In genomic region chr3:149401215-149401925, GRCh38 we compare ENCODE assay signal across 10 cellular contexts. TPM values are rescaled to one million over a fixed set of nuclear protein-coding genes. Genes with fewer than 3 reads are reported as not detected.
DNase-seq lines count a peak whose midpoint lies in the region; ATAC-seq and TF ChIP-seq lines count a peak whose summit lies in the region.
"Had no signal": no experiment of that assay in that cellular context is flagged by ENCODE, and none has a peak within 500 bp of the region (broad histone marks: within the 10 kb centered on the region; RNA-seq: fewer than 3 reads in every experiment).

No MANE protein-coding gene starts in this region.

- H3F3A ChIP-seq in Loucy (ENCODE audit: low read depth), result no peaks in the 10 kb centered on the region

- TF ChIP-seq POLR2A in body of pancreas (IDR thresholded peaks at IDR 0.05), result peak in 1 of 3 donors; percentile 16

- H3K27ac ChIP-seq in 22Rv1, result peak overlapping the region; percentile 96
- peak overlapping the region; percentile 85 to 97 (median 92) for H3K27ac ChIP-seq in body of pancreas

- no peak overlapping the region for H3K9ac ChIP-seq in Loucy (ENCODE audit: low read depth, low read length, poor library complexity, severe bottlenecking)

- no peaks in the 10 kb centered on the region for H3K79me2 ChIP-seq in Loucy (ENCODE audit: insufficient read depth, low read length)

- DNase-seq in body of pancreas (peak; percentile 87 to 94 (median 91)), left lobe of liver (ENCODE audit: low spot score) (no peak), head of caudate nucleus (no peak), NCI-H187 (lab: John Stamatoyannopoulos, UW) (no peak)
- DNase-seq: activated naive CD4-positive, alpha-beta T cell treated with anti-CD3 and anti-CD28 coated beads, Interleukin-2, amount 10 ng/mL, durations not matched to agents 7 days and 5 days had no signal

- no peaks in the 10 kb centered on the region for H3K36me3 ChIP-seq in Loucy (ENCODE audit: insufficient read depth, low read length)
- H3K36me3 ChIP-seq in body of pancreas (replicated peaks in 1 of 2; ENCODE audit: insufficient read depth in 1 of 2, low read depth in 2 of 2), result no peaks in the 10 kb centered on the region

- WGBS in body of pancreas, 2 donors, result 19 to 25% methylated on average over 3 of the region's 3 CpGs

- H3K9me3 ChIP-seq in Loucy (ENCODE audit: insufficient read depth, low read depth, low read length) (no peaks in the 10 kb centered on the region), body of pancreas (no peaks in the 10 kb centered on the region)

- no peaks in the 10 kb centered on the region for H3K9me2 ChIP-seq in Loucy (replicated peaks; ENCODE audit: low read depth, low read length)

- no peak overlapping the region for H3K4me2 ChIP-seq in Loucy (ENCODE audit: low read depth, low read length, poor library complexity, severe bottlenecking)

- TF ChIP-seq CTCF in 22Rv1 (IDR thresholded peaks at IDR 0.05) (no peak), Loucy (conservative IDR thresholded peaks at IDR 0.05; ENCODE audit: low read length) (no peak), body of pancreas (IDR thresholded peaks at IDR 0.05) (no peak)

- no peaks in the 10 kb centered on the region for H3K27me3 ChIP-seq in Loucy (ENCODE audit: insufficient read depth, low read length, poor library complexity, severe bottlenecking)
- no peaks in the 10 kb centered on the region for H3K27me3 ChIP-seq in body of pancreas

- H4K20me1 ChIP-seq in Loucy (ENCODE audit: insufficient read depth, low read length, poor library complexity, severe bottlenecking), result no peaks in the 10 kb centered on the region

- intact Hi-C loops in body of pancreas (cut with DNase I) (no loop called here), head of caudate nucleus (cut with DNase I) (no loop called here)

- peak; percentile 94 for ATAC-seq in body of pancreas
- peak; percentile 91 for ATAC-seq in left lobe of liver
- no peak for ATAC-seq in HG03354 (IDR thresholded peaks at IDR 0.05; ENCODE audit: poor library complexity, severe bottlenecking, unreplicated experiment)
- ATAC-seq in HG02970 (IDR thresholded peaks at IDR 0.05; ENCODE audit: low FRiP score, unreplicated experiment), result no peak

- no peak overlapping the region for H3K4me3 ChIP-seq in Loucy (ENCODE audit: low read length, poor library complexity, severe bottlenecking)
- H3K4me3 ChIP-seq in body of pancreas, result no peak overlapping the region
- H3K4me3 ChIP-seq: skin epidermis had no signal

- H3K4me1 ChIP-seq in Loucy (ENCODE audit: insufficient read depth, low read length, poor library complexity, severe bottlenecking), result peaks cover 5% of the 10 kb centered on the region
- peaks cover 74% of the 10 kb centered on the region for H3K4me1 ChIP-seq in body of pancreas

- peak overlapping the region; percentile 29; the same call in 1 of the 2 replicates for H2AFZ ChIP-seq in Loucy (ENCODE audit: low read length)

RNA-seq across cellular contexts. Expression of gene TM4SF1, which starts 23.9 kb away (rescaled TPM):
- total RNA-seq in body of pancreas (100 to 1,000 TPM; 104 to 168 TPM), left lobe of liver (9.6 TPM)

Comparison
In these comparisons a context has a peak if more than half of its experiments do, and no peak if none do; other contexts are left out.
1. ATAC-seq: peak in body of pancreas (single experiment) and left lobe of liver (single experiment); none in HG03354 (single experiment) and HG02970 (single experiment).
2. DNase-seq: peak in body of pancreas (4 of 4); none in left lobe of liver (single experiment), head of caudate nucleus (0 of 42) and NCI-H187 (0 of 2).